ENCODE assay signal across 25 cellular contexts in genomic region chr19:53671621-53672111, GRCh38. TPM values are rescaled to one million over a fixed set of nuclear protein-coding genes. Genes with fewer than 3 reads are reported as not detected.
"Had no signal": no experiment of that assay in that cellular context is flagged by ENCODE, and none has a peak within 500 bp of the region (broad histone marks: within the 10 kb centered on the region; RNA-seq: fewer than 3 reads in every experiment).

No MANE protein-coding gene starts in this region.

- H3K9me3 ChIP-seq: breast epithelium, SJSA1 had no signal

- DNase-seq: activated CD4-positive, alpha-beta memory T cell treated with anti-CD3 and anti-CD28 coated beads for 36 hours; activated CD4-positive, alpha-beta T cell treated with anti-CD3 and anti-CD28 coated beads for 48 hours; activated CD4-positive, CD25-positive, alpha-beta regulatory T cell treated with anti-CD3 and anti-CD28 coated beads, Interleukin-2, amount 50 U/mL, for 72 hours; activated CD8-positive, alpha-beta memory T cell treated with anti-CD3 and anti-CD28 coated beads for 24 hours; activated gamma-delta T cell treated with Interleukin-2 at 50 U/mL for 16 hours; activated naive CD4-positive, alpha-beta T cell treated with anti-CD3 and anti-CD28 coated beads, Interleukin-2, amount 10 ng/mL, durations not matched to agents 7 days and 5 days; activated naive CD8-positive, alpha-beta T cell treated with anti-CD3 and anti-CD28 coated beads for 36 hours; activated T-cell treated with anti-CD3 and anti-CD28 coated beads, Interleukin-2, amount 50 U/mL, for 72 hours; Karpas-422; NCI-H1092; NCI-H1417; NCI-H1930; NCI-H2171; NCI-H2227 treated with DMSO at 0.1 percent for 48 hours; NCI-H446 treated with DMSO at 0.1 percent for 48 hours; NCI-H524 treated with DMSO at 0.1 percent for 48 hours; NCI-H748 treated with DMSO at 0.1 percent for 48 hours; Right ventricle myocardium superior had no signal

- H3K4me1 Mint-ChIP-seq: activated naive CD4-positive, alpha-beta T cell treated with anti-CD3 and anti-CD28 coated beads, Interleukin-2, amount 10 ng/mL, durations not matched to agents 7 days and 5 days; activated naive CD8-positive, alpha-beta T cell treated with anti-CD3 and anti-CD28 coated beads for 36 hours; central memory CD8-positive, alpha-beta T cell had no signal

- H3K27ac ChIP-seq: breast epithelium, RWPE1, SJSA1 had no signal

- H3K36me3 Mint-ChIP-seq: activated CD4-positive, alpha-beta memory T cell treated with anti-CD3 and anti-CD28 coated beads for 36 hours; activated naive CD4-positive, alpha-beta T cell treated with anti-CD3 and anti-CD28 coated beads, Interleukin-2, amount 10 ng/mL, durations not matched to agents 7 days and 5 days; activated naive CD8-positive, alpha-beta T cell treated with anti-CD3 and anti-CD28 coated beads for 36 hours had no signal

- H3K27me3 ChIP-seq: SJSA1 had no signal

- ATAC-seq: activated T-cell treated with anti-CD3 and anti-CD28 coated beads, Interleukin-2, amount 50 U/mL, for 72 hours had no signal

- H3K4me3 Mint-ChIP-seq: activated CD4-positive, alpha-beta memory T cell treated with anti-CD3 and anti-CD28 coated beads for 36 hours; activated naive CD4-positive, alpha-beta T cell treated with anti-CD3 and anti-CD28 coated beads, Interleukin-2, amount 10 ng/mL, durations not matched to agents 7 days and 5 days; activated naive CD8-positive, alpha-beta T cell treated with anti-CD3 and anti-CD28 coated beads for 36 hours; activated T-cell treated with anti-CD3 and anti-CD28 coated beads, Interleukin-2, amount 50 U/mL, for 72 hours; central memory CD8-positive, alpha-beta T cell; T-helper 1 cell treated with Interleukin-12 subunit alpha and Interleukin-12 subunit beta and Interleukin-4 antibody, amounts not matched to agents 30 μg/mL and 1 μg/mL, for 36 hours had no signal

- H3K9me3 Mint-ChIP-seq: central memory CD8-positive, alpha-beta T cell had no signal

- H3K27me3 Mint-ChIP-seq: activated naive CD4-positive, alpha-beta T cell treated with anti-CD3 and anti-CD28 coated beads, Interleukin-2, amount 10 ng/mL, durations not matched to agents 7 days and 5 days; central memory CD8-positive, alpha-beta T cell had no signal

- H3K4me3 ChIP-seq: breast epithelium, SJSA1 had no signal

- H3K36me3 ChIP-seq: breast epithelium, SJSA1 had no signal

- H3K4me1 ChIP-seq: breast epithelium, SJSA1 had no signal

- H3K27ac Mint-ChIP-seq: activated CD4-positive, alpha-beta memory T cell treated with anti-CD3 and anti-CD28 coated beads for 36 hours; activated naive CD4-positive, alpha-beta T cell treated with anti-CD3 and anti-CD28 coated beads, Interleukin-2, amount 10 ng/mL, durations not matched to agents 7 days and 5 days; activated naive CD8-positive, alpha-beta T cell treated with anti-CD3 and anti-CD28 coated beads for 36 hours; activated T-cell treated with anti-CD3 and anti-CD28 coated beads, Interleukin-2, amount 50 U/mL, for 72 hours; activated T-helper 2 cell treated with anti-CD3 and anti-CD28 coated beads, Interferon-gamma antibody, Interleukin-2, Interleukin-4, amounts not matched to agents 10 μg/mL and 5 μg/mL and 100 μg/mL, durations not matched to agents 14 hours and 24 hours and 36 hours; T-helper 1 cell treated with Interleukin-12 subunit alpha and Interleukin-12 subunit beta and Interleukin-4 antibody, amounts not matched to agents 30 μg/mL and 1 μg/mL, for 36 hours had no signal

RNA-seq across cellular contexts. Expression of gene DPRX, which starts 39.9 kb away (rescaled TPM):
- total RNA-seq: activated CD4-positive, alpha-beta memory T cell treated with anti-CD3 and anti-CD28 coated beads for 36 hours; activated naive CD8-positive, alpha-beta T cell treated with anti-CD3 and anti-CD28 coated beads for 36 hours; activated T-cell treated with anti-CD3 and anti-CD28 coated beads, Interleukin-2, amount 50 U/mL, for 72 hours; activated T-helper 2 cell treated with anti-CD3 and anti-CD28 coated beads, Interferon-gamma antibody, Interleukin-2, Interleukin-4, amounts not matched to agents 10 μg/mL and 5 μg/mL and 100 μg/mL, durations not matched to agents 14 hours and 24 hours and 36 hours; breast epithelium; OCI-LY7; Right ventricle myocardium superior; SJSA1 had no signal
